In the genomic region with DNA sequence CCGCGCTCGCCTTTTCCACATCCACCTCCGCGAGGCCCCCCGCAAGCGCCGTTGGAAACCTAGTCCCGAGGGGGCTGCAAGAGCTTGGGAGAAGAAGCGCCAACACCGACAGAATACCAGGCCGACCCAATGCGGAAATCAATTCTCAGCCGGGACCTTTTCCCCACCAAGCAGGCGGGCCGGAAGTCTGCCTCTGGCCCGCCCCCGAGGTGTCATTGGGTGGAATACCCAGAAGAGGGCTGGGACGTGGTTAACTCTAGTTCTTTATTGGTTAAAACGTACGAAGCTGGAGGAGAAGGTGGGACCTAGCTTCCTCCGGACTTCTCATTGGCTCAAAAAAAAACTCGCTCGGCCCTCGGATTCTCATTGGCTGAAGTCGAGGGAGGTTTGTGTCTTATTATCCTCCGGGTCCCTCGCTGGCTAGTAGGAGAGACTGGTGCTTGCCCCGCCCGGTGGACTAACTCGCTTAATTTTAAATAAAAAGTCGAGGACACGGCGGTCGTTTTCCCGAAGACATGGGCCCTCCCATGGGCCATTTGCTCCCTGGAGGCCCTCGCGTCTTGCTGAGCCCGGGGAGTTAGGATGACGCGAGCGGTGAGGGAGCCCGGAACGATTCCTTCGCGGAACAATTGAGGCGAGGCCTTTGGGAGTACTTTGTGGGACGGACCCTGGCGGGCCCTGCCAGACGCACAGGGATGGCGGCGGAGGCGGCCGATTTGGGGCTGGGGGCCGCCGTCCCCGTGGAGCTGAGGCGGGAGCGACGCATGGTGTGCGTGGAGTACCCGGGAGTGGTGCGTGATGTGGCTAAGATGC, we compare ENCODE assay signal across 8 cellular contexts. TPM values are rescaled to one million over a fixed set of nuclear protein-coding genes. Genes with fewer than 3 reads are reported as not detected.
A peak's percentile ranks its signal among the peaks of the same experiment; 100 is the strongest.
DNase-seq lines count a peak whose midpoint lies in the region; ATAC-seq and TF ChIP-seq lines count a peak whose summit lies in the region.

A gene with protein sequence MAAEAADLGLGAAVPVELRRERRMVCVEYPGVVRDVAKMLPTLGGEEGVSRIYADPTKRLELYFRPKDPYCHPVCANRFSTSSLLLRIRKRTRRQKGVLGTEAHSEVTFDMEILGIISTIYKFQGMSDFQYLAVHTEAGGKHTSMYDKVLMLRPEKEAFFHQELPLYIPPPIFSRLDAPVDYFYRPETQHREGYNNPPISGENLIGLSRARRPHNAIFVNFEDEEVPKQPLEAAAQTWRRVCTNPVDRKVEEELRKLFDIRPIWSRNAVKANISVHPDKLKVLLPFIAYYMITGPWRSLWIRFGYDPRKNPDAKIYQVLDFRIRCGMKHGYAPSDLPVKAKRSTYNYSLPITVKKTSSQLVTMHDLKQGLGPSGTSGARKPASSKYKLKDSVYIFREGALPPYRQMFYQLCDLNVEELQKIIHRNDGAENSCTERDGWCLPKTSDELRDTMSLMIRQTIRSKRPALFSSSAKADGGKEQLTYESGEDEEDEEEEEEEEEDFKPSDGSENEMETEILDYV (plus strand): TSS at position 681 of the 813 bp plus-strand sequence. CDS start 15 bp downstream, at position 696.

- H3K4me1 ChIP-seq in mammary epithelial cell (ENCODE audit: insufficient read depth, low read length) (peaks cover 15% of the 10 kb centered on the region), iPS-20b (ENCODE audit: insufficient read depth, low read length) (peaks cover 11% of the 10 kb centered on the region; the same call in 1 of the 2 replicates)

- BruUV-seq in mammary epithelial cell (replicated peaks; lab: Mats Ljungman, UMichigan): TSS peak; percentile 62

- peak within 1 kb of the TSS; percentile 90 for H3K4me2 ChIP-seq in mammary epithelial cell (ENCODE audit: insufficient read depth, low read depth, low read length)

- CTCF ChIA-PET in mammary epithelial cell (lab: Charles Lee; ENCODE audit: low non-redundant PET): interaction anchor here (0.6 to 1.0 kb wide), 3 partner anchors 8 to 121 kb away, joined by 3 to 8 read pairs (median 3); no protein-coding TSS in a partner anchor

- H3K9ac ChIP-seq in mammary epithelial cell (ENCODE audit: insufficient read depth, low read length) (peak within 1 kb of the TSS; percentile 93), iPS-20b (ENCODE audit: low read depth, low read length) (peak within 1 kb of the TSS; percentile 94)

- H2AFZ ChIP-seq in mammary epithelial cell (ENCODE audit: low read depth, low read length): peak within 1 kb of the TSS; percentile 95

- intact Hi-C loops in mammary epithelial cell (cut with micrococcal nuclease): no loop called here

- DNase-seq in ACHN (peak; percentile 99), NCI-H2227 (lab: John Stamatoyannopoulos, UW; ENCODE audit: unreplicated experiment) (peak; percentile 97), WERI-Rb-1 (peak; percentile 97), mammary epithelial cell (peak; percentile 99)

- H3K36me3 ChIP-seq in WERI-Rb-1 (peaks cover 48% of the 10 kb centered on the region), mammary epithelial cell (ENCODE audit: insufficient read depth, low read length) (no peaks in the 10 kb centered on the region), iPS-20b (ENCODE audit: insufficient read depth, low read depth, low read length) (peaks cover 17% of the 10 kb centered on the region; the same call in 1 of the 2 replicates)

- peak; percentile 93 for ATAC-seq in GM18873 (IDR thresholded peaks at IDR 0.05; ENCODE audit: low FRiP score, unreplicated experiment)
- peak; percentile 93 for ATAC-seq in HG03139 (IDR thresholded peaks at IDR 0.05; ENCODE audit: unreplicated experiment)

- peaks cover 58% of the 10 kb centered on the region for H3K79me2 ChIP-seq in mammary epithelial cell (ENCODE audit: insufficient read depth, low read length)

- dilution Hi-C loops in mammary epithelial cell (cut with HindIII; ENCODE audit: low sequenced_read_pairs): loop anchor here (10.0 kb wide), 1 partner anchor 144 kb away; no protein-coding TSS in a partner anchor

- H3K4me3 ChIP-seq in WERI-Rb-1 (ENCODE audit: low read depth, low read length): peak within 1 kb of the TSS; percentile 95
- H3K4me3 ChIP-seq in mammary epithelial cell (replicated peaks in 1 of 3; ENCODE audit: insufficient read depth in 1 of 3, low read depth in 2 of 3, low read length in 3 of 3): peak within 1 kb of the TSS; percentile 93 to 96 (median 94)
- H3K4me3 ChIP-seq in iPS-20b (ENCODE audit: low read length): peak within 1 kb of the TSS; percentile 95
- H3K4me3 ChIP-seq in skin epidermis: peak within 1 kb of the TSS; percentile 73 to 94 (median 84)

- H3K27me3 ChIP-seq in WERI-Rb-1 (ENCODE audit: insufficient read depth, low read depth, severe bottlenecking) (no peaks in the 10 kb centered on the region), mammary epithelial cell (ENCODE audit: insufficient read depth, low read length) (no peaks in the 10 kb centered on the region), iPS-20b (ENCODE audit: insufficient read depth, low read length) (0 out of 2 replicates have a peak, but pooled peaks cover 8% of the 10 kb centered on the region)

- H4K20me1 ChIP-seq in mammary epithelial cell (ENCODE audit: insufficient read depth, low read length): no peaks in the 10 kb centered on the region

- under 1% methylated on average over 48 of the region's 63 CpGs for WGBS in mammary epithelial cell (ENCODE audit: low coverage, missing lambda C conversion rate)

- H3K27ac ChIP-seq in WERI-Rb-1: peak within 1 kb of the TSS; percentile 97
- peak within 1 kb of the TSS; percentile 87 for H3K27ac ChIP-seq in mammary epithelial cell (ENCODE audit: insufficient read depth, low read depth, low read length)
- H3K27ac ChIP-seq in iPS-20b (ENCODE audit: low read length): peak within 1 kb of the TSS; percentile 95
- peak within 1 kb of the TSS; percentile 66 to 97 (median 92) for H3K27ac ChIP-seq in skin epidermis

- in situ Hi-C loops in ACHN (cut with HindIII; ENCODE audit: low pct_ligation_motif_present, low pct_unique_long_range_greater_than_20kb, low sequenced_read_pairs) (no loop called here), mammary epithelial cell (cut with MboI; ENCODE audit: low sequenced_read_pairs in 2 of 2) (no loop called here)

- H3K9me3 ChIP-seq in WERI-Rb-1 (ENCODE audit: severe bottlenecking) (peaks cover 4% of the 10 kb centered on the region), mammary epithelial cell (replicated peaks; ENCODE audit: insufficient read depth, low read length) (no peaks in the 10 kb centered on the region), iPS-20b (ENCODE audit: insufficient read depth, low read depth, low read length) (no peaks in the 10 kb centered on the region)

- no peak for TF ChIP-seq CTCF in WERI-Rb-1 (IDR thresholded peaks at IDR 0.05; ENCODE audit: low read depth, low read length)
- no peak for TF ChIP-seq CTCF in mammary epithelial cell (conservative IDR thresholded peaks at IDR 0.05 in 1 of 2, IDR thresholded peaks at IDR 0.05 in 1 of 2; ENCODE audit: extremely low read depth in 1 of 2, insufficient read depth in 1 of 2, low read depth in 1 of 2, low read length in 2 of 2)

RNA-seq across cellular contexts. Expression of the gene that starts here (rescaled TPM):
- total RNA-seq in mammary epithelial cell: 10 to 100 TPM; 28.5 to 54.2 TPM
- 54.9 TPM for polyA plus RNA-seq in mammary epithelial cell
- polyA minus RNA-seq in mammary epithelial cell: 139 TPM

Comparison
In these comparisons a context has a peak if more than half of its experiments do, and no peak if none do; other contexts are left out.
1. Peak in every context shown above with its lines: DNase-seq, ATAC-seq, H3K4me3 ChIP-seq and H3K27ac ChIP-seq.